In the genomic region with DNA sequence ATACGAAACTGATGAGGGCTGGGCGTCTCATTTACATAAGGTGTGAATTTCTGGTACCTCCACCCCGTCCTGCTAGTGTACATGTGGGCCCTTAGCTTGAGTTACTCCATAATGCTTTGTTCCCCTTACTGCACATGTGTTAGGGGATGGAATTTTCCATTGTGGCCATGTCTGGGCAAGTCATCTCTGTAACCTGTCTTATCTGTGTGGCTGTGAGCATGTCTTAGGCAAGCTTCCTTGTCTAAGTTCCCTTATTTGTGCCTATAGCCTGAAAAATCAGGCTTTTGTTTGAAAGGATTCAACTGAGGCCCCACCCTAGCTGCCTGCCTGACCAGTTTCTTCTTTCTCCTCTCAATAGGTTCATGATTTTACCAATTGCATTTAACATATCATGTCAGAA, we compare ENCODE assay signal across 1 cellular context.
TF ChIP-seq lines count a peak whose summit lies in the region.

No MANE protein-coding gene starts in this region.

TF ChIP-seq in IMR-90, 13 proteins besides CTCF, POLR2A, EP300 and RAD21 (continued from another document):
- TF ChIP-seq MXI1 (IDR thresholded peaks at IDR 0.05; ENCODE audit: borderline replicate concordance, low read depth, low read length) = no peak
- no peak for TF ChIP-seq MAFK (IDR thresholded peaks at IDR 0.05; ENCODE audit: low read depth, low read length)
- no peak for TF ChIP-seq NFE2L2 (IDR thresholded peaks at IDR 0.05; ENCODE audit: low read depth, low read length)
- TF ChIP-seq FOS (IDR thresholded peaks at IDR 0.05; ENCODE audit: low read depth, low read length) = no peak
- TF ChIP-seq RCOR1 (IDR thresholded peaks at IDR 0.05; ENCODE audit: insufficient replicate concordance, low read length) = no peak
